14 cellular contexts compared by ENCODE assay signal in genomic region chr4:25563071-25563564, GRCh38.
DNase-seq lines count a peak whose midpoint lies in the region; ATAC-seq, FAIRE-seq and TF ChIP-seq lines count a peak whose summit lies in the region.
"Had no signal": no experiment of that assay in that cellular context is flagged by ENCODE, and none has a peak within 500 bp of the region (broad histone marks: within the 10 kb centered on the region; RNA-seq: fewer than 3 reads in every experiment).

No MANE protein-coding gene starts in this region.

- CTCF ChIA-PET in A549 (lab: Yijun Ruan, JAX) = interaction anchor here (1.7 kb wide), 1 partner anchor 204 kb away, joined by 3 read pairs; no protein-coding TSS in a partner anchor

- 45% methylated on average over 8 of the region's 8 CpGs for WGBS in A549 (ENCODE audit: missing lambda C conversion rate)

- FAIRE-seq in A549 (lab: Jason Lieb, UNC) = no peak
- FAIRE-seq in frontal cortex (lab: Jason Lieb, UNC) = no peak

- TF ChIP-seq EP300 in A549 (IDR thresholded peaks at IDR 0.05) = no peak

- no peaks in the 10 kb centered on the region for H3K9me3 ChIP-seq in A549

- POLR2A ChIA-PET in A549 (lab: Yijun Ruan, JAX) = no interaction called here

- 0 out of 6 replicates have a peak overlapping the region, but pooled peaks of 1 of the 2 experiments have one; percentile 18 for H3K27ac ChIP-seq in A549
- no peak overlapping the region for H3K27ac ChIP-seq in epithelial cell of prostate
- H3K27ac ChIP-seq: dorsolateral prefrontal cortex had no signal

- H3K4me2 ChIP-seq in A549 = no peak overlapping the region

- DNase-seq in A549 (ENCODE audit: low read depth in 1 of 2, low spot score in 1 of 2) (peak in 1 of 2 experiments; percentile 69), HuH-7 (ENCODE audit: low spot score) (peak; percentile 74), NCI-H226 (peak; percentile 17), epithelial cell of prostate (ENCODE audit: low read depth, low spot score) (peak; percentile 18), GM03348 (ENCODE audit: low spot score) (no peak), frontal cortex (ENCODE audit: low spot score in 2 of 2) (no peak)
- DNase-seq: DND-41, dorsolateral prefrontal cortex, HCEC 1CT, NCI-H1930, T-helper 9 cell had no signal

- no peak for TF ChIP-seq POLR2A in A549 (IDR thresholded peaks at IDR 0.05; ENCODE audit: low read length)

- no peak for TF ChIP-seq RAD21 in A549 (conservative IDR thresholded peaks at IDR 0.05 in 1 of 2, IDR thresholded peaks at IDR 0.05 in 1 of 2)

- no peak for TF ChIP-seq CTCF in A549 (IDR thresholded peaks at IDR 0.05)

- ATAC-seq in A549 = peak in 1 of 2 experiments; percentile 74; a peak in 3 of 6 replicates
- no peak for ATAC-seq in HG03175 (IDR thresholded peaks at IDR 0.05; ENCODE audit: unreplicated experiment)
- no peak for ATAC-seq in GM19467 (IDR thresholded peaks at IDR 0.05; ENCODE audit: unreplicated experiment)
- ATAC-seq: activated T-helper 17 cell treated with anti-CD3 and anti-CD28 coated beads, Interleukin-2, amount 50 U/mL, for 72 hours had no signal

- peaks cover 9% of the 10 kb centered on the region for H3K4me1 ChIP-seq in A549

- H3K4me3 ChIP-seq in A549 = no peak overlapping the region
- H3K4me3 ChIP-seq: dorsolateral prefrontal cortex had no signal

TF ChIP-seq in A549, 52 proteins besides CTCF, POLR2A, EP300 and RAD21:
- no peak for TF ChIP-seq ATOH8 (CRISPR knock-in tag; IDR thresholded peaks at IDR 0.05; ENCODE audit: low read depth)
- peak; percentile 31; the same call in 1 of the 2 replicates for TF ChIP-seq MAX (IDR thresholded peaks at IDR 0.05)

Comparison
In these comparisons a context has a peak if more than half of its experiments do, and no peak if none do; other contexts are left out.
1. DNase-seq: peak in HuH-7 (single experiment), NCI-H226 (single experiment) and epithelial cell of prostate (single experiment); none in GM03348 (single experiment) and frontal cortex (0 of 2).